8 cellular contexts compared by ENCODE assay signal in the genomic region with DNA sequence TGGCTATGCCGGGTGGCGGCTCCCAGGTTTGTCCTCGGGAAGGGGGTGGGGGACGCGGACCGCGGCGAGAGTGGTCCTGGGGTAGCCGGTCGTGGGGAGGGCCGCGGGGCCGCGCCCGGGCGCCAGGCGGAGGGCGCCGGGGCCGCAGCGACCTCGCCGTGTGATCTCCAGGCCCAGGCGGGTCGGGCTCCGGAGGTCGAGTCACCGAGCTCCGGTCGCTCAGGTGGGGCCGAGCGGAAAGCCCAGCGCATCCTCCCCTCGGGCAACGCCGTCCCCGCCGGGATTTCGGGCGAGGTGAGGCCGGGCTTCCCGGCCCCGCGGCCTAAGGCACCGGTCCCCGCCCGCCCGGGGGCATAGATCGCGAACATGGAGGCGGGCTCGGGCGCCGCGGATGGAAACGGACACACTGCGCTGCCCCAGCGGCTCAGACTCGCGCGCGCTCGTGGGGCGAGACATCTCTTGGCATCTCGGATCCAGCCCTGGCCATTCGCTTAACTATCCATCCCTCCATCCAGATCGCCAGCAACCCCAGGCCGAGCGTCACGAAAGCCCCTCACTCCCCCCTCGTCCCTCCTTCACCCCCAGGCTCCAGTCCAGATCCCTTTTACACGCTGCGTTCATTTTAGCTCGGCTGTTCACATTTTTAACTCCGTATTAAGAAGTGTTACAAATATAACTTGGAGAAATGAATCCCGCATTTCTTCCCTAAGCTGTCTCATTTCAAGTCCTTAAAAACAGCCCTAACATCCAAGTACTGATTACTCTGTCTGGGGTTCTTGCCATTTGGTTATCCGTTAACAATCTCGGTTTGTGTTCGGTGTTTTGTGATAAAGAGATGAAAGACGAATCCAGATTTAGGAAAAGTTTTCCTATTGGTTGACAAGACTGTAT. TPM values are rescaled to one million over a fixed set of nuclear protein-coding genes. Genes with fewer than 3 reads are reported as not detected.
A peak's percentile ranks its signal among the peaks of the same experiment; 100 is the strongest.
DNase-seq lines count a peak whose midpoint lies in the region; ATAC-seq and TF ChIP-seq lines count a peak whose summit lies in the region.

No MANE protein-coding gene starts in this region.

- H3K36me3 Mint-ChIP-seq in activated naive CD8-positive, alpha-beta T cell, result no peaks in the 10 kb centered on the region

- peak overlapping the region; percentile 66 for H2BK5ac ChIP-seq in neuronal stem cell (ENCODE audit: low read length)

- intact Hi-C loops in Right ventricle myocardium inferior (cut with DNase I), result loop anchor here (2.0 to 10.0 kb wide), 2 partner anchors 147 to 271 kb away; no protein-coding TSS in a partner anchor

- peak overlapping the region; percentile 66 for H3K4me2 ChIP-seq in neuronal stem cell (ENCODE audit: insufficient read depth, low read length, poor library complexity, severe bottlenecking)

- peak overlapping the region; percentile 31 for H3K4ac ChIP-seq in neuronal stem cell (ENCODE audit: low read length)

- H2AFZ ChIP-seq in neuronal stem cell (ENCODE audit: low read length), result peak overlapping the region; percentile 95

- no CpG with 5 or more reads among the region's 80 CpGs for WGBS in neuronal stem cell (ENCODE audit: extremely low coverage in 2 of 2, insufficient read length in 2 of 2, insufficient replicate concordance in 1 of 2), 2 donors

- H4K91ac ChIP-seq in neuronal stem cell (ENCODE audit: low read depth, low read length, poor library complexity), result no peak overlapping the region

- H3K27me3 ChIP-seq in neuronal stem cell (ENCODE audit: control insufficient read depth in 3 of 3, insufficient read depth in 3 of 3, low read depth in 1 of 3, low read length in 3 of 3), result peaks cover 0 to 21% (median 0%) of the 10 kb centered on the region in 3 experiments

- peak overlapping the region; percentile 83 for H3K14ac ChIP-seq in neuronal stem cell (ENCODE audit: low read length)

- H3K27ac ChIP-seq in neuronal stem cell (replicated peaks; ENCODE audit: low read length), result peak overlapping the region; percentile 86

- H3K27ac Mint-ChIP-seq in activated naive CD8-positive, alpha-beta T cell, result no peak overlapping the region

- H3K23ac ChIP-seq in neuronal stem cell (ENCODE audit: low read depth, low read length, poor library complexity), result peak overlapping the region; percentile 50

- H2BK120ac ChIP-seq in neuronal stem cell (ENCODE audit: low read depth, low read length), result no peak overlapping the region

- DNase-seq in AG08395 (ENCODE audit: low spot score), result peak; percentile 39
- DNase-seq in GM13976 (ENCODE audit: low spot score), result peak; percentile 44
- DNase-seq in NCI-H226, result peak; percentile 49
- DNase-seq in Right ventricle myocardium inferior (ENCODE audit: missing footprints), result peak; percentile 88
- DNase-seq in neuronal stem cell (ENCODE audit: low spot score), result peak; percentile 39
- DNase-seq in NK-92 treated with Interleukin-12 subunit alpha and Interleukin-12 subunit beta, amount 100 ng/mL, for 24 hours (lab: John Stamatoyannopoulos, UW), result no peak

- in situ Hi-C loops in GM13976 (cut with MboI; ENCODE audit: low sequenced_read_pairs, unreplicated experiment), result no loop called here

- no peaks in the 10 kb centered on the region for H3K9me3 Mint-ChIP-seq in activated naive CD8-positive, alpha-beta T cell (ENCODE audit: low read depth)

- H2BK15ac ChIP-seq in neuronal stem cell (ENCODE audit: low read length), result no peak overlapping the region

- H3K9me3 ChIP-seq in neuronal stem cell (replicated peaks in 1 of 2; ENCODE audit: control insufficient read depth in 2 of 2, insufficient read depth in 1 of 2, low read depth in 1 of 2, low read length in 2 of 2), result no peaks in the 10 kb centered on the region

- peaks cover 0 to 5% of the 10 kb centered on the region in 2 donors for H3K36me3 ChIP-seq in neuronal stem cell (replicated peaks in 1 of 2; ENCODE audit: control insufficient read depth in 2 of 2, insufficient read depth in 2 of 2, low read length in 2 of 2)

- peaks cover 4 to 6% of the 10 kb centered on the region in 2 donors for H3K4me1 ChIP-seq in neuronal stem cell (ENCODE audit: control insufficient read depth in 2 of 2, insufficient read depth in 1 of 2, low read depth in 1 of 2, low read length in 2 of 2)

- TF ChIP-seq CTCF in GM13976 (IDR thresholded peaks at IDR 0.05; ENCODE audit: borderline replicate concordance, control extremely low read depth, extremely low read depth, insufficient read depth, missing control alignments), result no peak

- H4K8ac ChIP-seq in neuronal stem cell (ENCODE audit: low read depth, low read length), result no peak overlapping the region

- H2AK5ac ChIP-seq in neuronal stem cell (ENCODE audit: low read depth, low read length), result peak overlapping the region; percentile 9

- H3K4me3 ChIP-seq in neuronal stem cell (ENCODE audit: low read length in 2 of 2), result peak overlapping the region; percentile 81 to 95

- peak overlapping the region; percentile 77 for H3K4me3 Mint-ChIP-seq in activated naive CD8-positive, alpha-beta T cell

- peaks cover 38% of the 10 kb centered on the region for H3K27me3 Mint-ChIP-seq in activated naive CD8-positive, alpha-beta T cell

- peak overlapping the region; percentile 7 for H2BK12ac ChIP-seq in neuronal stem cell (ENCODE audit: low read length)

- H3K9ac ChIP-seq in neuronal stem cell (ENCODE audit: low read depth, low read length, poor library complexity), result peak overlapping the region; percentile 90

- H3K79me1 ChIP-seq in neuronal stem cell (ENCODE audit: low read depth, low read length), result peaks cover 4% of the 10 kb centered on the region

- peak overlapping the region; percentile 97 for H3K18ac ChIP-seq in neuronal stem cell (ENCODE audit: low read length)

- ATAC-seq in HG02884 (IDR thresholded peaks at IDR 0.05; ENCODE audit: unreplicated experiment), result peak; percentile 15
- peak; percentile 66 for ATAC-seq in Right ventricle myocardium inferior

- H3K4me1 Mint-ChIP-seq in activated naive CD8-positive, alpha-beta T cell (ENCODE audit: low read depth), result peaks cover 10% of the 10 kb centered on the region

RNA-seq across cellular contexts. Expression of a gene that starts 0.5 kb away (rescaled TPM):
- total RNA-seq in Right ventricle myocardium inferior, result 18.0 TPM
- 5.4 TPM for polyA plus RNA-seq in neuronal stem cell (2013, experiment 1 of 2)
- polyA plus RNA-seq in neuronal stem cell (2013, experiment 2 of 2), result 5.8 TPM
